ENCODE assay signal across 14 cellular contexts in the genomic region with DNA sequence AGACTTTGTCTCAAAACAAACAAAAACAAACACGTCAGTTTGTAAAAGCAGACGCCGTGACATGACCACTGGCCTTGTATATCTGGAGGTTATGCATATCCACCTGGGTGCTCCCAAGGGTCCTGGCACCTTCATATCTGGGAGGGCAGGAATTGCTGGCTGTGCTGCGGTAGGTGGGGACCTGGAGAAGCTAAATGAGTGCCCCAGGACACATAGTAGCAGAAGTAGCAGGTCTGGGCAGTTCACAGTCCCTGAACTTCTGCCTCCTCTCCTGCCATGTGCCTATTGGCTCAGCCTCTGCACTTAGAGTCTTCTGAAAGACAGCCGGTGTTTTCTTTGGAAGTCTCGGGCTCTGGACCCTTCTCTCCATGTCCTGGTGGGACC. TPM values are rescaled to one million over a fixed set of nuclear protein-coding genes. Genes with fewer than 3 reads are reported as not detected.
DNase-seq lines count a peak whose midpoint lies in the region; ATAC-seq, FAIRE-seq and TF ChIP-seq lines count a peak whose summit lies in the region.
"Had no signal": no experiment of that assay in that cellular context is flagged by ENCODE, and none has a peak within 500 bp of the region (broad histone marks: within the 10 kb centered on the region; RNA-seq: fewer than 3 reads in every experiment).

No MANE protein-coding gene starts in this region.

- peaks cover 0 to 4% (median 0%) of the 10 kb centered on the region in 3 donors for H3K27me3 Mint-ChIP-seq in CD14-positive monocyte (ENCODE audit: low read depth in 3 of 3)

- 52 to 72% (median 59%) methylated on average over 6 of the region's 6 CpGs for WGBS in adipose tissue, 3 donors

- peak overlapping the region; percentile 51 to 82 for H3K4me3 Mint-ChIP-seq in CD14-positive monocyte
- H3K4me3 Mint-ChIP-seq: activated naive CD8-positive, alpha-beta T cell treated with anti-CD3 and anti-CD28 coated beads, Interleukin-2, amount 10 ng/mL, durations not matched to agents 7 days and 5 days had no signal

- peaks cover 0 to 10% (median 3%) of the 10 kb centered on the region in 7 donors for H3K9me3 Mint-ChIP-seq in CD14-positive monocyte

- peak overlapping the region; percentile 99 to 100 (median 100) for H3K27ac Mint-ChIP-seq in CD14-positive monocyte
- H3K27ac Mint-ChIP-seq: activated naive CD8-positive, alpha-beta T cell treated with anti-CD3 and anti-CD28 coated beads, Interleukin-2, amount 10 ng/mL, durations not matched to agents 7 days and 5 days had no signal

- H3K4me3 ChIP-seq in gastrocnemius medialis (no peak overlapping the region), brain microvascular endothelial cell (ENCODE audit: low read depth, low read length) (no peak overlapping the region)
- H3K4me3 ChIP-seq: K562, testis had no signal

- peaks cover 8 to 13% of the 10 kb centered on the region in 2 donors for H3K36me3 Mint-ChIP-seq in CD14-positive monocyte
- H3K36me3 Mint-ChIP-seq: activated naive CD8-positive, alpha-beta T cell treated with anti-CD3 and anti-CD28 coated beads, Interleukin-2, amount 10 ng/mL, durations not matched to agents 7 days and 5 days had no signal

- peaks cover 88% of the 10 kb centered on the region for H3K4me1 Mint-ChIP-seq in CD14-positive monocyte
- H3K4me1 Mint-ChIP-seq: activated naive CD8-positive, alpha-beta T cell treated with anti-CD3 and anti-CD28 coated beads, Interleukin-2, amount 10 ng/mL, durations not matched to agents 7 days and 5 days had no signal

- in situ Hi-C loops in gastrocnemius medialis (cut with MboI; ENCODE audit: low sequenced_read_pairs in 4 of 4) (no loop called here), brain microvascular endothelial cell (cut with HindIII; ENCODE audit: low pct_ligation_motif_present, low sequenced_read_pairs) (no loop called here)

- peak; percentile 54 for ATAC-seq in left lobe of liver
- ATAC-seq in gastrocnemius medialis = peak in 1 of 2 donors; percentile 63
- ATAC-seq in HG02884 (IDR thresholded peaks at IDR 0.05; ENCODE audit: unreplicated experiment) = no peak
- ATAC-seq: K562 had no signal

- no peak for TF ChIP-seq CTCF in CD14-positive monocyte (IDR thresholded peaks at IDR 0.05)
- TF ChIP-seq CTCF in gastrocnemius medialis (IDR thresholded peaks at IDR 0.05 in 4 of 5, conservative IDR thresholded peaks at IDR 0.05 in 1 of 5) = no peak
- no peak for TF ChIP-seq CTCF in brain microvascular endothelial cell (IDR thresholded peaks at IDR 0.05; ENCODE audit: low read depth, low read length, missing control alignments)

- no peak for FAIRE-seq in HTR-8/SVneo (lab: Jason Lieb, UNC)
- FAIRE-seq: K562 had no signal

- H3K27ac ChIP-seq in adipose tissue (ENCODE audit: low read depth, low read length) = peak overlapping the region; percentile 35
- H3K27ac ChIP-seq in gastrocnemius medialis = peak overlapping the region; percentile 41 to 79 (median 72)
- no peak overlapping the region for H3K27ac ChIP-seq in brain microvascular endothelial cell

- intact Hi-C loops in CD14-positive monocyte (cut with micrococcal nuclease) = loop anchor here (2.0 to 10.0 kb wide), 3 partner anchors 34 to 56 kb away; no protein-coding TSS in a partner anchor
- intact Hi-C loops in gastrocnemius medialis (cut with DNase I; ENCODE audit: low total_unique reads) = loop anchor here (5.0 kb wide), 1 partner anchor 56 kb away; no protein-coding TSS in a partner anchor

- no peak for TF ChIP-seq POLR2A in gastrocnemius medialis (IDR thresholded peaks at IDR 0.05)

- H3K9me3 ChIP-seq in gastrocnemius medialis = no peaks in the 10 kb centered on the region
- H3K9me3 ChIP-seq: testis had no signal

- H3K36me3 ChIP-seq in gastrocnemius medialis (no peaks in the 10 kb centered on the region), brain microvascular endothelial cell (replicated peaks) (no peaks in the 10 kb centered on the region)

- DNase-seq in CD14-positive monocyte (ENCODE audit: low spot score) (no peak), left lobe of liver (ENCODE audit: low spot score) (peak; percentile 83), gastrocnemius medialis (no peak), brain microvascular endothelial cell (no peak), HTR-8/SVneo (ENCODE audit: insufficient read length, low spot score) (no peak)
- DNase-seq in activated CD4-positive, alpha-beta T cell treated with anti-CD3 and anti-CD28 coated beads, Interleukin-2, amount 50 U/mL, for 1 hour = no peak
- DNase-seq: activated naive CD8-positive, alpha-beta T cell treated with anti-CD3 and anti-CD28 coated beads, Interleukin-2, amount 10 ng/mL, durations not matched to agents 7 days and 5 days; DMS 273 treated with DMSO at 0.1 percent for 48 hours; NCI-H1436 treated with DMSO at 0.1 percent for 48 hours; NCI-H774 had no signal

- peaks cover 4 to 11% of the 10 kb centered on the region in 2 donors for H3K4me1 ChIP-seq in gastrocnemius medialis
- H3K4me1 ChIP-seq: testis had no signal

- H3K27me3 ChIP-seq in gastrocnemius medialis = no peaks in the 10 kb centered on the region
- no peaks in the 10 kb centered on the region for H3K27me3 ChIP-seq in brain microvascular endothelial cell (replicated peaks)
- H3K27me3 ChIP-seq: testis had no signal

RNA-seq across cellular contexts. Expression of gene IL1R2, which starts 30.9 kb away (rescaled TPM):
- polyA plus RNA-seq in CD14-positive monocyte (10 to 100 TPM in 1 of 2 donors, 1 to 10 TPM in 1; 6.2 to 12.0 TPM), adipose tissue (10 to 100 TPM in 2 of 3 donors, 1 to 10 TPM in 1; 6.9 to 42.7 (median 31.5) TPM)
- total RNA-seq in left lobe of liver (12.0 TPM), gastrocnemius medialis (10 to 100 TPM in 1 of 4 donors, 1 to 10 TPM in 3; 2.1 to 13.1 (median 5.8) TPM)
- total RNA-seq: K562 had no signal
